In the genomic region with DNA sequence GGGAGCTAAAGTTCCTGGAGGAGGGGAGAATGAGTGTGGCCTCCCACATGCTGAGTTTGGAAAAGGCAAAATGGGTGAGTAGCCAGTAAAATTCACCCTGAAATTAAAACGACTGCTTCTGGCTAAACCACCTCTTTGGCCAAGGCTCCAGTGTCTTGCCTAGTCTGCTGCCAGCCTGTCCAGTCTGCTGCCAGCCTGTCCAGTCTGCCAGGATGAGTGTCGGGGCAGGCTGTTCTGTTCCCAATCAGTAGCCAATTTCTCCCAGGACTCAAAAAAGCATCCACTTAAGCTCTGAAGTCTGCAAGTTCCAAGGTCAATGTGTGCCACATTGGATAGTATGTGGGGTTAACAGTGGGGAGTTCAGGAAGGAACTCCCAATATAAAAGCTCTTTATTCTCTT, we compare ENCODE assay signal across 19 cellular contexts.
DNase-seq lines count a peak whose midpoint lies in the region; ATAC-seq, FAIRE-seq and TF ChIP-seq lines count a peak whose summit lies in the region.
"Had no signal": no experiment of that assay in that cellular context is flagged by ENCODE, and none has a peak within 500 bp of the region (broad histone marks: within the 10 kb centered on the region; RNA-seq: fewer than 3 reads in every experiment).

No MANE protein-coding gene starts in this region.

- H3K79me2 ChIP-seq in mammary epithelial cell (ENCODE audit: insufficient read depth, low read length) (no peaks in the 10 kb centered on the region), PC-3 (ENCODE audit: low read length) (no peaks in the 10 kb centered on the region)

- H3K27me3 ChIP-seq in breast epithelium = no peaks in the 10 kb centered on the region
- H3K27me3 ChIP-seq in mammary epithelial cell (ENCODE audit: insufficient read depth, low read length) = no peaks in the 10 kb centered on the region
- no peaks in the 10 kb centered on the region for H3K27me3 ChIP-seq in thoracic aorta (replicated peaks; ENCODE audit: insufficient read depth)
- peaks cover 14% of the 10 kb centered on the region; the same call in 1 of the 2 replicates for H3K27me3 ChIP-seq in PC-3 (ENCODE audit: low read length)
- H3K27me3 ChIP-seq: BE2C had no signal

- no TSS peak for BruUV-seq in mammary epithelial cell (replicated peaks; lab: Mats Ljungman, UMichigan)
- no TSS peak for BruUV-seq in PC-3 (replicated peaks; lab: Mats Ljungman, UMichigan)

- H3K9ac ChIP-seq in mammary epithelial cell (ENCODE audit: insufficient read depth, low read length) (no peak overlapping the region), PC-3 (ENCODE audit: low read length) (no peak overlapping the region)

- no peaks in the 10 kb centered on the region for H3K9me2 ChIP-seq in PC-3 (replicated peaks; ENCODE audit: low read length)

- 15% methylated on average over 2 of the region's 2 CpGs for WGBS in mammary epithelial cell (ENCODE audit: low coverage, missing lambda C conversion rate)

- in situ Hi-C loops in mammary epithelial cell (cut with MboI; ENCODE audit: low sequenced_read_pairs in 2 of 2) = no loop called here

- H3K4me2 ChIP-seq in mammary epithelial cell (ENCODE audit: insufficient read depth, low read depth, low read length) (no peak overlapping the region), PC-3 (ENCODE audit: low read length) (no peak overlapping the region)
- H3K4me2 ChIP-seq: PC-9 had no signal

- DNase-seq in breast epithelium (ENCODE audit: low spot score in 2 of 2) (peak in 1 of 2 donors; percentile 48), mammary epithelial cell (no peak), globus pallidus (ENCODE audit: low spot score) (peak; percentile 70), midbrain (lab: John Stamatoyannopoulos, UW) (peak; percentile 55), thoracic aorta (ENCODE audit: low spot score) (no peak), PC-3 (no peak), NCI-H1417 (lab: John Stamatoyannopoulos, UW) (no peak), HTR-8/SVneo (ENCODE audit: insufficient read length, low spot score) (no peak)
- DNase-seq: BE2C; Calu3; CD4-positive, alpha-beta memory T cell; DMS79; Kasumi-1; NCI-H1105 treated with DMSO at 0.1 percent for 48 hours; NCI-H187 treated with DMSO at 0.1 percent for 48 hours; NCI-H748 treated with DMSO at 0.1 percent for 48 hours; PC-9 had no signal

- TF ChIP-seq POLR2A in breast epithelium (IDR thresholded peaks at IDR 0.05) = no peak

- no peak overlapping the region for H3K4me3 ChIP-seq in breast epithelium
- no peak overlapping the region for H3K4me3 ChIP-seq in mammary epithelial cell (replicated peaks in 1 of 3; ENCODE audit: insufficient read depth in 1 of 3, low read depth in 2 of 3, low read length in 3 of 3)
- no peak overlapping the region for H3K4me3 ChIP-seq in thoracic aorta
- no peak overlapping the region for H3K4me3 ChIP-seq in PC-3 (ENCODE audit: low read length)
- H3K4me3 ChIP-seq: HAP-1, PC-9 had no signal

- H3F3A ChIP-seq in PC-3 (ENCODE audit: low read length, unreplicated experiment) = no peaks in the 10 kb centered on the region

- H3K9me3 ChIP-seq in breast epithelium (no peaks in the 10 kb centered on the region), mammary epithelial cell (replicated peaks; ENCODE audit: insufficient read depth, low read length) (no peaks in the 10 kb centered on the region), thoracic aorta (no peaks in the 10 kb centered on the region), PC-3 (ENCODE audit: low read length) (no peaks in the 10 kb centered on the region)
- H3K9me3 ChIP-seq: BE2C, HAP-1 had no signal

- H3K4me1 ChIP-seq in breast epithelium = peaks cover 0 to 4% of the 10 kb centered on the region in 2 donors
- no peaks in the 10 kb centered on the region for H3K4me1 ChIP-seq in mammary epithelial cell (ENCODE audit: insufficient read depth, low read length)
- H3K4me1 ChIP-seq in thoracic aorta (ENCODE audit: control insufficient read depth in 1 of 2, low read depth in 2 of 2) = peaks cover 11 to 26% of the 10 kb centered on the region in 2 donors
- H3K4me1 ChIP-seq in PC-3 (ENCODE audit: insufficient read depth, low read length) = no peaks in the 10 kb centered on the region
- H3K4me1 ChIP-seq: BE2C, HAP-1 had no signal

- dilution Hi-C loops in mammary epithelial cell (cut with HindIII; ENCODE audit: low sequenced_read_pairs) = no loop called here

- POLR2A ChIA-PET in PC-3 (lab: Charles Lee; ENCODE audit: unreplicated experiment) = no interaction called here

- TF ChIP-seq CTCF in breast epithelium (IDR thresholded peaks at IDR 0.05) = no peak
- TF ChIP-seq CTCF in mammary epithelial cell (conservative IDR thresholded peaks at IDR 0.05 in 1 of 2, IDR thresholded peaks at IDR 0.05 in 1 of 2; ENCODE audit: extremely low read depth in 1 of 2, insufficient read depth in 1 of 2, low read depth in 1 of 2, low read length in 2 of 2) = no peak
- TF ChIP-seq CTCF in thoracic aorta (IDR thresholded peaks at IDR 0.05) = no peak
- no peak for TF ChIP-seq CTCF in PC-3 (conservative IDR thresholded peaks at IDR 0.05; ENCODE audit: low read depth, low read length)

- peak overlapping the region; percentile 43 to 52 for H3K27ac ChIP-seq in breast epithelium
- H3K27ac ChIP-seq in mammary epithelial cell (ENCODE audit: insufficient read depth, low read depth, low read length) = no peak overlapping the region
- H3K27ac ChIP-seq in thoracic aorta = peak overlapping the region; percentile 3 to 41
- no peak overlapping the region for H3K27ac ChIP-seq in PC-3 (ENCODE audit: low read length)
- H3K27ac ChIP-seq: 22Rv1, PC-9 had no signal

- H4K20me1 ChIP-seq in mammary epithelial cell (ENCODE audit: insufficient read depth, low read length) = no peaks in the 10 kb centered on the region
- no peaks in the 10 kb centered on the region for H4K20me1 ChIP-seq in PC-3 (ENCODE audit: low read length)

- CTCF ChIA-PET in mammary epithelial cell (lab: Charles Lee; ENCODE audit: low non-redundant PET) (no interaction called here), PC-3 (lab: Charles Lee) (no interaction called here)

- intact Hi-C loops in breast epithelium (cut with DNase I; ENCODE audit: low total_unique reads) = no loop called here
- intact Hi-C loops in mammary epithelial cell (cut with micrococcal nuclease) = no loop called here
- intact Hi-C loops in PC-3 (cut with micrococcal nuclease) = no loop called here

- ATAC-seq in thoracic aorta (ENCODE audit: insufficient number of reproducible peaks, low FRiP score, low read depth) (no peak), PC-3 (no peak)

- H2AFZ ChIP-seq in mammary epithelial cell (ENCODE audit: low read depth, low read length) (no peak overlapping the region), PC-3 (ENCODE audit: low read length) (no peak overlapping the region)
- H2AFZ ChIP-seq: PC-9 had no signal

- no peak for FAIRE-seq in HTR-8/SVneo (lab: Jason Lieb, UNC)

- H3K36me3 ChIP-seq in breast epithelium = no peaks in the 10 kb centered on the region
- H3K36me3 ChIP-seq in mammary epithelial cell (ENCODE audit: insufficient read depth, low read length) = no peaks in the 10 kb centered on the region
- H3K36me3 ChIP-seq in thoracic aorta = no peaks in the 10 kb centered on the region
- H3K36me3 ChIP-seq in PC-3 (ENCODE audit: low read depth, low read length) = no peaks in the 10 kb centered on the region
- H3K36me3 ChIP-seq: BE2C, HAP-1 had no signal

Comparison
In these comparisons a context has a peak if more than half of its experiments do, and no peak if none do; other contexts are left out.
1. H3K27ac ChIP-seq: peak in breast epithelium (2 of 2) and thoracic aorta (2 of 2); none in mammary epithelial cell (single experiment) and PC-3 (single experiment).
2. DNase-seq: peak in globus pallidus (single experiment) and midbrain (single experiment); none in mammary epithelial cell (single experiment), thoracic aorta (single experiment), PC-3 (single experiment), NCI-H1417 (0 of 3) and HTR-8/SVneo (single experiment).